8 cellular contexts compared by ENCODE assay signal in genomic region chr12:39867631-39868030, GRCh38.
"Had no signal": no experiment of that assay in that cellular context is flagged by ENCODE, and none has a peak within 500 bp of the region (broad histone marks: within the 10 kb centered on the region; RNA-seq: fewer than 3 reads in every experiment).

No MANE protein-coding gene starts in this region.

- H3K36me3 ChIP-seq: HAP-1 had no signal

- ATAC-seq: HCT116, K562 had no signal

- DNase-seq: GOT3, H7, HFFc6, IMR-90, KG1 had no signal

- H3K4me3 ChIP-seq: HAP-1, K562 had no signal

- H3K9me3 ChIP-seq: HAP-1 had no signal
